8 cellular contexts compared by ENCODE assay signal in the genomic region with DNA sequence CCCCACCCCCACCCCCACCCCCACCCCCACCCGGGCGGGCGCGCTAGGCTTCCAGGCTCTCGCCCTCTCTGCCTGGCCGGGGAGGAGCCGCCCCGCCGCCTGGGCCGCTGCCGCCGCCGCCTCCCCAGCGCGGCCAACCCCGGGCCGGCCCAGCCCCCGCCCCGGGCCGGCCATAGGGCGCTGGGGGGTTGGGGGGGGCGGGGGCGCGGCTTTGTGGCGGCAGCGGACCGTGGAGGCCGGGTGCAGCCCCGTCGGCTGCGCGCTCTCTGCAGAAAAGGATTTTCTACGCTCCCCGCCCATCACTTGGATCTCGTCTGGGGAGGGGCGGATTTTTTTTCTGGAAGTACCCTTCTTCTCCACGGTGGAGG.
DNase-seq lines count a peak whose midpoint lies in the region; ATAC-seq and TF ChIP-seq lines count a peak whose summit lies in the region.

No MANE protein-coding gene starts in this region.

- H3K9me3 ChIP-seq in effector memory CD4-positive, alpha-beta T cell (ENCODE audit: control insufficient read depth, low read length) = no peaks in the 10 kb centered on the region
- no peaks in the 10 kb centered on the region for H3K9me3 ChIP-seq in mesenchymal stem cell (ENCODE audit: control insufficient read depth, low read length)
- no peaks in the 10 kb centered on the region for H3K9me3 ChIP-seq in upper lobe of right lung

- POLR2A ChIA-PET in RWPE1 (lab: Yijun Ruan, JAX; ENCODE audit: low non-redundant PET) = no interaction called here

- CTCF ChIA-PET in RWPE1 (lab: Yijun Ruan, JAX) = interaction anchor here (0.7 to 0.9 kb wide), 2 partner anchors 30 to 288 kb away, joined by 3 to 4 read pairs; no protein-coding TSS in a partner anchor

- H3K27ac ChIP-seq in RWPE1 (peak overlapping the region; percentile 90), mesenchymal stem cell (ENCODE audit: low read length, poor library complexity, severe bottlenecking) (no peak overlapping the region), upper lobe of right lung (no peak overlapping the region)
- no peak overlapping the region for H3K27ac ChIP-seq in effector memory CD4-positive, alpha-beta T cell (ENCODE audit: insufficient read depth, low read length, poor library complexity, severe bottlenecking)

- H3K4ac ChIP-seq in mesenchymal stem cell (ENCODE audit: low read depth in 1 of 2, low read length in 2 of 2) = peak overlapping the region in 1 of 2 experiments; percentile 17

- H2BK15ac ChIP-seq in mesenchymal stem cell (ENCODE audit: low read depth, poor library complexity, severe bottlenecking) = no peak overlapping the region

- no peak for TF ChIP-seq CTCF in RWPE1 (conservative IDR thresholded peaks at IDR 0.05; ENCODE audit: low read depth)
- TF ChIP-seq CTCF in upper lobe of right lung (IDR thresholded peaks at IDR 0.05) = no peak

- peak overlapping the region; percentile 81 for H3K4me2 ChIP-seq in mesenchymal stem cell (ENCODE audit: low read length, poor library complexity, severe bottlenecking)

- peaks cover 13% of the 10 kb centered on the region for H3K4me1 ChIP-seq in effector memory CD4-positive, alpha-beta T cell (ENCODE audit: control insufficient read depth, insufficient read depth, low read length, poor library complexity, severe bottlenecking)
- H3K4me1 ChIP-seq in mesenchymal stem cell (ENCODE audit: control insufficient read depth, insufficient read depth, low read depth, low read length) (peaks cover 12% of the 10 kb centered on the region), upper lobe of right lung (no peaks in the 10 kb centered on the region)

- H4K91ac ChIP-seq in mesenchymal stem cell (ENCODE audit: low read length) = no peak overlapping the region

- no peaks in the 10 kb centered on the region for H3K27me3 ChIP-seq in effector memory CD4-positive, alpha-beta T cell (replicated peaks; ENCODE audit: control insufficient read depth, insufficient read depth, low read length, poor library complexity, severe bottlenecking)
- no peaks in the 10 kb centered on the region for H3K27me3 ChIP-seq in mesenchymal stem cell (ENCODE audit: control insufficient read depth in 1 of 2, insufficient read depth in 1 of 2, low read length in 2 of 2)
- peaks cover 7% of the 10 kb centered on the region for H3K27me3 ChIP-seq in upper lobe of right lung

- 0% methylated on average over 14 of the region's 37 CpGs for WGBS in mesenchymal stem cell

- peak overlapping the region in 1 of 2 experiments; percentile 59 for H2BK12ac ChIP-seq in mesenchymal stem cell (ENCODE audit: low read length in 2 of 2)

- peak overlapping the region; percentile 95 for H2BK5ac ChIP-seq in mesenchymal stem cell (ENCODE audit: low read depth, low read length, poor library complexity, severe bottlenecking)

- DNase-seq in D341Med (ENCODE audit: low spot score) = peak; percentile 83
- peak; percentile 71 for DNase-seq in GM19240 (ENCODE audit: insufficient read length, low spot score)
- peak; percentile 71 for DNase-seq in RWPE1 (ENCODE audit: low spot score)
- DNase-seq in effector memory CD4-positive, alpha-beta T cell = no peak
- DNase-seq in mesenchymal stem cell = peak; percentile 72
- peak; percentile 77 for DNase-seq in upper lobe of right lung
- no peak for DNase-seq in activated effector memory CD4-positive, alpha-beta T cell treated with Interleukin-2 at 50 U/mL for 16 hours

- H3K23ac ChIP-seq in mesenchymal stem cell (ENCODE audit: low read length in 2 of 2) = peak overlapping the region in 1 of 2 experiments; percentile 97

- no peaks in the 10 kb centered on the region for H3K79me1 ChIP-seq in mesenchymal stem cell (replicated peaks; ENCODE audit: low read length, poor library complexity, severe bottlenecking)

- peak overlapping the region; percentile 65 for H3K4me3 ChIP-seq in effector memory CD4-positive, alpha-beta T cell (ENCODE audit: insufficient read depth, low read depth, low read length, poor library complexity, severe bottlenecking)
- H3K4me3 ChIP-seq in mesenchymal stem cell (ENCODE audit: insufficient read depth in 1 of 2, low read depth in 1 of 2, low read length in 2 of 2) (peak overlapping the region; percentile 92 to 95), upper lobe of right lung (peak overlapping the region; percentile 72)

- intact Hi-C loops in upper lobe of right lung (cut with DNase I) = no loop called here

- H3K9ac ChIP-seq in mesenchymal stem cell (ENCODE audit: low read length) = peak overlapping the region; percentile 89

- no peak overlapping the region for H2AK5ac ChIP-seq in mesenchymal stem cell (ENCODE audit: low read length, severe bottlenecking)

- ATAC-seq in HG03354 (IDR thresholded peaks at IDR 0.05; ENCODE audit: poor library complexity, severe bottlenecking, unreplicated experiment) (peak; percentile 64), upper lobe of right lung (peak; percentile 90)

- no peak overlapping the region for H4K8ac ChIP-seq in mesenchymal stem cell (ENCODE audit: low read length)

- H2AFZ ChIP-seq in mesenchymal stem cell (ENCODE audit: low read depth, low read length) = peak overlapping the region; percentile 73

- H3K18ac ChIP-seq in mesenchymal stem cell (ENCODE audit: low read depth in 1 of 2, low read length in 2 of 2) = peak overlapping the region; percentile 86 to 90

- H2BK120ac ChIP-seq in mesenchymal stem cell (ENCODE audit: low read depth, low read length) = peak overlapping the region; percentile 89

- H3K36me3 ChIP-seq in effector memory CD4-positive, alpha-beta T cell (ENCODE audit: control insufficient read depth, insufficient read depth, low read length) = no peaks in the 10 kb centered on the region
- H3K36me3 ChIP-seq in mesenchymal stem cell (ENCODE audit: control insufficient read depth in 1 of 2, insufficient read depth in 2 of 2, low read depth in 1 of 2, low read length in 2 of 2) (no peaks in the 10 kb centered on the region), upper lobe of right lung (no peaks in the 10 kb centered on the region)

- H3K14ac ChIP-seq in mesenchymal stem cell (ENCODE audit: low read length in 2 of 2) = peak overlapping the region in 1 of 2 experiments; percentile 97

Comparison
In these comparisons a context has a peak if more than half of its experiments do, and no peak if none do; other contexts are left out.
1. DNase-seq: peak in D341Med (single experiment), GM19240 (single experiment), RWPE1 (single experiment), mesenchymal stem cell (single experiment) and upper lobe of right lung (single experiment); none in effector memory CD4-positive, alpha-beta T cell (0 of 3) and activated effector memory CD4-positive, alpha-beta T cell treated with Interleukin-2 at 50 U/mL for 16 hours (single experiment).
2. Peak in every context shown above with its lines, with median percentiles within 50 percentile points of each other: H3K4me3 ChIP-seq.